ENCODE assay signal across 1 cellular context in genomic region chrX:35890699-35891098, GRCh38.
A peak's percentile ranks its signal among the peaks of the same experiment; 100 is the strongest.
TF ChIP-seq lines count a peak whose summit lies in the region.

No MANE protein-coding gene starts in this region.

TF ChIP-seq in K562, 482 proteins besides CTCF, POLR2A, EP300 and RAD21 (continued from another document and continues in another):
- TF ChIP-seq CUX1 (CRISPR knock-in tag; IDR thresholded peaks at IDR 0.05) (no peak), HDAC8 (tag; IDR thresholded peaks at IDR 0.05) (no peak), SAP30 (IDR thresholded peaks at IDR 0.05; ENCODE audit: borderline replicate concordance, insufficient read depth, low read depth, low read length, poor library complexity, severe bottlenecking) (no peak), ZNF316 (IDR thresholded peaks at IDR 0.05) (peak; percentile 95), CREB1 (IDR thresholded peaks at IDR 0.05) (no peak), CREB1 (CRISPR knock-in tag; IDR thresholded peaks at IDR 0.05) (no peak), MAFG (tag; conservative IDR thresholded peaks at IDR 0.05) (peak; percentile 94), MAFF (IDR thresholded peaks at IDR 0.05; ENCODE audit: low read length) (peak; percentile 95), TBP (optimal IDR thresholded peaks at IDR 0.05; ENCODE audit: low read depth, low read length) (no peak), ZNF263 (CRISPR knock-in tag; IDR thresholded peaks at IDR 0.05; ENCODE audit: borderline replicate concordance) (no peak), RB1 (IDR thresholded peaks at IDR 0.05; ENCODE audit: low read depth) (no peak), MAFK (IDR thresholded peaks at IDR 0.05; ENCODE audit: low read length) (peak; percentile 97), MXI1 (IDR thresholded peaks at IDR 0.05; ENCODE audit: low read depth, low read length) (no peak), SRSF3 (IDR thresholded peaks at IDR 0.05; ENCODE audit: insufficient read depth, low read length) (no peak), MED1 (CRISPR knock-in tag; IDR thresholded peaks at IDR 0.05; ENCODE audit: borderline replicate concordance) (no peak), ZNF280A (IDR thresholded peaks at IDR 0.05; ENCODE audit: low read depth, partially characterized antibody) (no peak), DACH1 (IDR thresholded peaks at IDR 0.05; ENCODE audit: partially characterized antibody) (no peak), ELF2 (CRISPR knock-in tag; IDR thresholded peaks at IDR 0.05) (peak; percentile 75), FOXJ3 (CRISPR knock-in tag; IDR thresholded peaks at IDR 0.05) (no peak), ZNF133 (CRISPR knock-in tag; IDR thresholded peaks at IDR 0.05) (no peak), MCM3 (IDR thresholded peaks at IDR 0.05) (no peak), GMEB1 (CRISPR knock-in tag; IDR thresholded peaks at IDR 0.05) (no peak), MCM7 (IDR thresholded peaks at IDR 0.05) (no peak), YY1 (IDR thresholded peaks at IDR 0.05; ENCODE audit: borderline replicate concordance in 1 of 3, control insufficient read depth in 1 of 3, extremely low read depth in 1 of 3, insufficient read depth in 3 of 3, insufficient read length in 1 of 3, insufficient replicate concordance in 2 of 3, low read depth in 1 of 3, low read length in 2 of 3) (no peak), STAG1 (CRISPR knock-in tag; IDR thresholded peaks at IDR 0.05; ENCODE audit: borderline replicate concordance) (no peak), ARID3A (IDR thresholded peaks at IDR 0.05; ENCODE audit: borderline replicate concordance, low read depth, low read length) (no peak), MCM2 (IDR thresholded peaks at IDR 0.05; ENCODE audit: low read depth) (no peak), RBM14 (IDR thresholded peaks at IDR 0.05; ENCODE audit: borderline replicate concordance, insufficient read depth, low read depth, low read length) (no peak), HNRNPK (IDR thresholded peaks at IDR 0.05; ENCODE audit: low read depth, low read length, poor library complexity, severe bottlenecking) (no peak), SRSF9 (IDR thresholded peaks at IDR 0.05; ENCODE audit: borderline replicate concordance, low read depth, low read length) (no peak), PHF8 (IDR thresholded peaks at IDR 0.05; ENCODE audit: borderline replicate concordance, low read length) (peak; percentile 20; the same call in 1 of the 2 replicates), ZEB2 (IDR thresholded peaks at IDR 0.05) (no peak), MTA3 (IDR thresholded peaks at IDR 0.05; ENCODE audit: borderline replicate concordance) (no peak), ARNT (IDR thresholded peaks at IDR 0.05) (no peak)
- TF ChIP-seq, protein P1, sequence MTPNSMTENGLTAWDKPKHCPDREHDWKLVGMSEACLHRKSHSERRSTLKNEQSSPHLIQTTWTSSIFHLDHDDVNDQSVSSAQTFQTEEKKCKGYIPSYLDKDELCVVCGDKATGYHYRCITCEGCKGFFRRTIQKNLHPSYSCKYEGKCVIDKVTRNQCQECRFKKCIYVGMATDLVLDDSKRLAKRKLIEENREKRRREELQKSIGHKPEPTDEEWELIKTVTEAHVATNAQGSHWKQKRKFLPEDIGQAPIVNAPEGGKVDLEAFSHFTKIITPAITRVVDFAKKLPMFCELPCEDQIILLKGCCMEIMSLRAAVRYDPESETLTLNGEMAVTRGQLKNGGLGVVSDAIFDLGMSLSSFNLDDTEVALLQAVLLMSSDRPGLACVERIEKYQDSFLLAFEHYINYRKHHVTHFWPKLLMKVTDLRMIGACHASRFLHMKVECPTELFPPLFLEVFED (CRISPR knock-in tag; conservative IDR thresholded peaks at IDR 0.05) = no peak
- TF ChIP-seq, protein P2, sequence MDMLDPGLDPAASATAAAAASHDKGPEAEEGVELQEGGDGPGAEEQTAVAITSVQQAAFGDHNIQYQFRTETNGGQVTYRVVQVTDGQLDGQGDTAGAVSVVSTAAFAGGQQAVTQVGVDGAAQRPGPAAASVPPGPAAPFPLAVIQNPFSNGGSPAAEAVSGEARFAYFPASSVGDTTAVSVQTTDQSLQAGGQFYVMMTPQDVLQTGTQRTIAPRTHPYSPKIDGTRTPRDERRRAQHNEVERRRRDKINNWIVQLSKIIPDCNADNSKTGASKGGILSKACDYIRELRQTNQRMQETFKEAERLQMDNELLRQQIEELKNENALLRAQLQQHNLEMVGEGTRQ (CRISPR knock-in tag; IDR thresholded peaks at IDR 0.05) = no peak
- TF ChIP-seq, protein P3, sequence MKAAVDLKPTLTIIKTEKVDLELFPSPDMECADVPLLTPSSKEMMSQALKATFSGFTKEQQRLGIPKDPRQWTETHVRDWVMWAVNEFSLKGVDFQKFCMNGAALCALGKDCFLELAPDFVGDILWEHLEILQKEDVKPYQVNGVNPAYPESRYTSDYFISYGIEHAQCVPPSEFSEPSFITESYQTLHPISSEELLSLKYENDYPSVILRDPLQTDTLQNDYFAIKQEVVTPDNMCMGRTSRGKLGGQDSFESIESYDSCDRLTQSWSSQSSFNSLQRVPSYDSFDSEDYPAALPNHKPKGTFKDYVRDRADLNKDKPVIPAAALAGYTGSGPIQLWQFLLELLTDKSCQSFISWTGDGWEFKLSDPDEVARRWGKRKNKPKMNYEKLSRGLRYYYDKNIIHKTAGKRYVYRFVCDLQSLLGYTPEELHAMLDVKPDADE (conservative IDR thresholded peaks at IDR 0.05; ENCODE audit: control insufficient read depth, low read depth, low read length) = no peak
- TF ChIP-seq, protein P4, sequence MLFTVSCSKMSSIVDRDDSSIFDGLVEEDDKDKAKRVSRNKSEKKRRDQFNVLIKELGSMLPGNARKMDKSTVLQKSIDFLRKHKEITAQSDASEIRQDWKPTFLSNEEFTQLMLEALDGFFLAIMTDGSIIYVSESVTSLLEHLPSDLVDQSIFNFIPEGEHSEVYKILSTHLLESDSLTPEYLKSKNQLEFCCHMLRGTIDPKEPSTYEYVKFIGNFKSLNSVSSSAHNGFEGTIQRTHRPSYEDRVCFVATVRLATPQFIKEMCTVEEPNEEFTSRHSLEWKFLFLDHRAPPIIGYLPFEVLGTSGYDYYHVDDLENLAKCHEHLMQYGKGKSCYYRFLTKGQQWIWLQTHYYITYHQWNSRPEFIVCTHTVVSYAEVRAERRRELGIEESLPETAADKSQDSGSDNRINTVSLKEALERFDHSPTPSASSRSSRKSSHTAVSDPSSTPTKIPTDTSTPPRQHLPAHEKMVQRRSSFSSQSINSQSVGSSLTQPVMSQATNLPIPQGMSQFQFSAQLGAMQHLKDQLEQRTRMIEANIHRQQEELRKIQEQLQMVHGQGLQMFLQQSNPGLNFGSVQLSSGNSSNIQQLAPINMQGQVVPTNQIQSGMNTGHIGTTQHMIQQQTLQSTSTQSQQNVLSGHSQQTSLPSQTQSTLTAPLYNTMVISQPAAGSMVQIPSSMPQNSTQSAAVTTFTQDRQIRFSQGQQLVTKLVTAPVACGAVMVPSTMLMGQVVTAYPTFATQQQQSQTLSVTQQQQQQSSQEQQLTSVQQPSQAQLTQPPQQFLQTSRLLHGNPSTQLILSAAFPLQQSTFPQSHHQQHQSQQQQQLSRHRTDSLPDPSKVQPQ (CRISPR knock-in tag; IDR thresholded peaks at IDR 0.05; ENCODE audit: borderline replicate concordance) = no peak
